11 cellular contexts compared by ENCODE assay signal in genomic region chr20:40966103-40966502, GRCh38.
DNase-seq lines count a peak whose midpoint lies in the region; TF ChIP-seq lines count a peak whose summit lies in the region.
"Had no signal": no experiment of that assay in that cellular context is flagged by ENCODE, and none has a peak within 500 bp of the region (broad histone marks: within the 10 kb centered on the region; RNA-seq: fewer than 3 reads in every experiment).

No MANE protein-coding gene starts in this region.

- H3K56ac ChIP-seq in H9 (ENCODE audit: insufficient read length, low read depth, low read length) = no peak overlapping the region

- no peaks in the 10 kb centered on the region for H3K36me3 Mint-ChIP-seq in H9 (ENCODE audit: insufficient read depth in 1 of 3, low read depth in 3 of 3)
- no peaks in the 10 kb centered on the region for H3K36me3 Mint-ChIP-seq in mesothelial cell of epicardium

- no peak overlapping the region for H4K5ac ChIP-seq in H9 (ENCODE audit: insufficient read length, low read depth, low read length)

- H2BK5ac ChIP-seq in H9 (ENCODE audit: insufficient read length, low read length) = no peak overlapping the region

- no peak overlapping the region for H3K9ac ChIP-seq in H9 (ENCODE audit: extremely low read depth, insufficient read length, low read length)

- no peak overlapping the region for H3K23ac ChIP-seq in H9 (ENCODE audit: insufficient read length, low read depth, low read length)

- H3K4ac ChIP-seq in H9 (ENCODE audit: low read depth, low read length) = no peak overlapping the region

- no peaks in the 10 kb centered on the region for H3K23me2 ChIP-seq in H9 (ENCODE audit: insufficient read length, low read depth, low read length, poor library complexity, severe bottlenecking)

- no peak overlapping the region for H3K27ac Mint-ChIP-seq in H9
- no peak overlapping the region for H3K27ac Mint-ChIP-seq in mesothelial cell of epicardium

- H3K4me3 ChIP-seq in GM06990 (replicated peaks; ENCODE audit: low read depth, low read length) (no peak overlapping the region), WI38 (ENCODE audit: low read depth, low read length) (no peak overlapping the region)
- H3K4me3 ChIP-seq: HAP-1, left lung, upper lobe of left lung had no signal

- no peak overlapping the region for H2BK120ac ChIP-seq in H9 (ENCODE audit: low read depth, low read length, poor library complexity, severe bottlenecking)

- peaks cover 16 to 21% of the 10 kb centered on the region in 2 experiments for H3K4me1 Mint-ChIP-seq in H9
- peaks cover 4% of the 10 kb centered on the region for H3K4me1 Mint-ChIP-seq in mesothelial cell of epicardium

- TF ChIP-seq CTCF in GM06990 (IDR thresholded peaks at IDR 0.05; ENCODE audit: insufficient read depth, low read length, poor library complexity, severe bottlenecking) (peak; percentile 36), H9 (conservative IDR thresholded peaks at IDR 0.05) (peak; percentile 71), WI38 (IDR thresholded peaks at IDR 0.05; ENCODE audit: low read depth, low read length) (peak; percentile 38), mesothelial cell of epicardium (IDR thresholded peaks at IDR 0.05; ENCODE audit: unreplicated experiment) (peak; percentile 49)

- H3K27ac ChIP-seq in H9 (ENCODE audit: insufficient read length, low read depth, low read length) = no peak overlapping the region
- H3K27ac ChIP-seq: left lung, upper lobe of left lung had no signal

- peaks cover 4% of the 10 kb centered on the region for H4K20me1 ChIP-seq in H9 (ENCODE audit: control insufficient read depth, insufficient read depth, insufficient read length)

- WGBS in H9 (ENCODE audit: extremely low coverage, insufficient read length, low lambda C conversion rate) = no CpG with 5 or more reads among the region's 2 CpGs

- no peak overlapping the region for H2BK20ac ChIP-seq in H9 (ENCODE audit: low read depth, low read length, poor library complexity, severe bottlenecking)

- H3T11ph ChIP-seq in H9 (ENCODE audit: low read length) = no peak overlapping the region

- peaks cover 9% of the 10 kb centered on the region for H3K27me3 Mint-ChIP-seq in H9 (ENCODE audit: low read depth)
- H3K27me3 Mint-ChIP-seq in mesothelial cell of epicardium (ENCODE audit: low read depth) = peaks cover 10% of the 10 kb centered on the region

- H4K91ac ChIP-seq in H9 (ENCODE audit: insufficient read length, low read depth, low read length) = no peak overlapping the region

- no peak overlapping the region for H2BK15ac ChIP-seq in H9 (ENCODE audit: low read depth, low read length)

- no peak overlapping the region for H3K14ac ChIP-seq in H9 (ENCODE audit: insufficient read depth, low read length)

- no peak overlapping the region for H4K8ac ChIP-seq in H9 (replicated peaks; ENCODE audit: insufficient read length, low read depth, low read length)

- H3K4me2 ChIP-seq in H9 (ENCODE audit: insufficient read depth, insufficient read length, low read length) = no peak overlapping the region

- DNase-seq in GM06990 (ENCODE audit: extremely low read depth, insufficient read length) (no peak), H9 (peak; percentile 67), mesothelial cell of epicardium (ENCODE audit: low spot score in 2 of 2, unreplicated experiment in 2 of 2) (no peak), AG08396 (ENCODE audit: low spot score) (no peak), NCI-H2196 (lab: John Stamatoyannopoulos, UW; ENCODE audit: unreplicated experiment) (no peak)
- no peak for DNase-seq in effector CD8-positive, alpha-beta T cell (lab: John Stamatoyannopoulos, UW)
- DNase-seq: left lung; stimulated activated CD4-positive, alpha-beta T cell treated with anti-CD3 and anti-CD28 coated beads, Interleukin-1b, Interleukin-23, amount 100 ng/mL, for 48 hours; upper lobe of left lung had no signal

- no peaks in the 10 kb centered on the region for H3K79me1 ChIP-seq in H9 (ENCODE audit: insufficient read depth, low read depth, low read length, poor library complexity, severe bottlenecking)

- H3K4me1 ChIP-seq in H9 (ENCODE audit: insufficient read depth, low read length) = no peaks in the 10 kb centered on the region; the same call in 1 of the 2 replicates

- H3K79me2 ChIP-seq in H9 (ENCODE audit: insufficient read depth, low read length) = no peaks in the 10 kb centered on the region

- no peaks in the 10 kb centered on the region; the same call in none of the 2 replicates for H3K27me3 ChIP-seq in GM06990 (replicated peaks; ENCODE audit: control insufficient read depth, insufficient read depth, low read length)
- no peaks in the 10 kb centered on the region for H3K27me3 ChIP-seq in H9 (ENCODE audit: insufficient read depth, low read length)
- H3K27me3 ChIP-seq: upper lobe of left lung had no signal

- H3K36me3 ChIP-seq in GM06990 (ENCODE audit: control insufficient read depth, insufficient read depth, low read length) = no peaks in the 10 kb centered on the region
- H3K36me3 ChIP-seq: HAP-1, left lung, upper lobe of left lung had no signal

- no peak overlapping the region for H2BK12ac ChIP-seq in H9 (ENCODE audit: insufficient read length, low read depth, low read length)

- H3K9me3 Mint-ChIP-seq in H9 = no peaks in the 10 kb centered on the region
- no peaks in the 10 kb centered on the region for H3K9me3 Mint-ChIP-seq in mesothelial cell of epicardium

- H2AFZ ChIP-seq in H9 (ENCODE audit: low read length) = peak overlapping the region; percentile 63

- no peak overlapping the region for H3K18ac ChIP-seq in H9 (ENCODE audit: insufficient read length, low read depth, low read length)

- H2AK5ac ChIP-seq in H9 (ENCODE audit: insufficient read length, low read length) = no peak overlapping the region

- no peaks in the 10 kb centered on the region for H3K9me3 ChIP-seq in H9 (ENCODE audit: control insufficient read depth, low read depth, low read length)
- H3K9me3 ChIP-seq: HAP-1, left lung, upper lobe of left lung had no signal

- H3K4me3 Mint-ChIP-seq in H9 (no peak overlapping the region), mesothelial cell of epicardium (no peak overlapping the region)
